13 cellular contexts compared by ENCODE assay signal in genomic region chr14:100537701-100538565, GRCh38. TPM values are rescaled to one million over a fixed set of nuclear protein-coding genes. Genes with fewer than 3 reads are reported as not detected.
DNase-seq lines count a peak whose midpoint lies in the region; ATAC-seq and TF ChIP-seq lines count a peak whose summit lies in the region.
"Had no signal": no experiment of that assay in that cellular context is flagged by ENCODE, and none has a peak within 500 bp of the region (broad histone marks: within the 10 kb centered on the region; RNA-seq: fewer than 3 reads in every experiment).

No MANE protein-coding gene starts in this region.

- intact Hi-C loops in lower lobe of right lung (cut with DNase I), result no loop called here

- DNase-seq in activated CD4-positive, alpha-beta T cell treated with anti-CD3 and anti-CD28 coated beads for 1 hour, result peak; percentile 6
- no peak for DNase-seq in activated CD4-positive, alpha-beta T cell treated with anti-CD3 and anti-CD28 coated beads, Interleukin-2, amount 50 U/mL, for 1 hour
- peak; percentile 16 for DNase-seq in epidermal melanocyte (ENCODE audit: insufficient read length, low spot score)
- peak; percentile 36 for DNase-seq in lower lobe of right lung
- peak in 46 of 49 donors; percentile 24 to 86 (median 55) for DNase-seq in substantia nigra (lab: John Stamatoyannopoulos, UW)
- no peak for DNase-seq in NCI-H1092 treated with DMSO at 0.1 percent for 48 hours (lab: John Stamatoyannopoulos, UW)
- DNase-seq in AG08395 (ENCODE audit: low spot score), result no peak
- DNase-seq: NCI-H2171 treated with DMSO at 0.1 percent for 48 hours, T1000 had no signal

- H3K4me3 ChIP-seq in lower lobe of right lung, result no peak overlapping the region
- H3K4me3 ChIP-seq: smooth muscle cell had no signal

- no peak for TF ChIP-seq CTCF in lower lobe of right lung (IDR thresholded peaks at IDR 0.05)

- ATAC-seq in lower lobe of right lung (no peak), HG02885 (IDR thresholded peaks at IDR 0.05; ENCODE audit: poor library complexity, unreplicated experiment) (no peak)
- ATAC-seq: activated T-helper 17 cell treated with anti-CD3 and anti-CD28 coated beads, Interleukin-2, amount 50 U/mL, for 72 hours had no signal

- H3K9me3 ChIP-seq in lower lobe of right lung, result no peaks in the 10 kb centered on the region

- no peak overlapping the region for H3K27ac ChIP-seq in lower lobe of right lung
- peak overlapping the region; percentile 61 for H3K27ac ChIP-seq in substantia nigra (ENCODE audit: low read depth, low read length, poor library complexity, severe bottlenecking)

- no peaks in the 10 kb centered on the region for H3K36me3 ChIP-seq in lower lobe of right lung

- H3K27me3 ChIP-seq in lower lobe of right lung (ENCODE audit: low read depth), result no peaks in the 10 kb centered on the region

- peaks cover 14% of the 10 kb centered on the region for H3K4me1 ChIP-seq in lower lobe of right lung

RNA-seq across cellular contexts. Expression of gene BEGAIN, which starts 49.3 kb away (rescaled TPM):
- total RNA-seq in lower lobe of right lung, result 1.3 TPM
- total RNA-seq: glomerular endothelial cell had no signal

Comparison
In these comparisons a context has a peak if more than half of its experiments do, and no peak if none do; other contexts are left out.
1. DNase-seq: peak in activated CD4-positive, alpha-beta T cell treated with anti-CD3 and anti-CD28 coated beads for 1 hour (single experiment), epidermal melanocyte (single experiment), lower lobe of right lung (single experiment) and substantia nigra (46 of 49); none in activated CD4-positive, alpha-beta T cell treated with anti-CD3 and anti-CD28 coated beads, Interleukin-2, amount 50 U/mL, for 1 hour (single experiment), NCI-H1092 treated with DMSO at 0.1 percent for 48 hours (single experiment) and AG08395 (single experiment).